In the genomic region with DNA sequence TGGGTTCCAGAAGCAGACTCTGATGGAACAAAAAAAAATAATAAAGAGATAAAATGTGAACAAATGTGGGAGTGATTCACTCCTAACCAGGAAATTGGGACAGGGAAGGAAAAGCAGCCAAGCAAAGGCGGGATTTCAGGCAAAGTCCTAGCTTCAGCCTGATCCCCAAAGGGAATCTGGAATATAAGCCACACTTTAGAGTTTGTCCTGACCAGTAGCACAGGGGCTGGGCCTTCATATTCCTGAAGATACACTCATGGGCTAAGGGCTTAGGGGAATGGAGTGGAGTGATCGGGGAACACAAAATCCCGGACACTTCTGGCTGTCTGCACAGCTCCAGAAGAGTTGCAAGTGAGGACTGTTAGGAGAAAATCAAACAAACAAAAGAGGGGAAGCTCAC, we compare ENCODE assay signal across 16 cellular contexts.
DNase-seq lines count a peak whose midpoint lies in the region; TF ChIP-seq lines count a peak whose summit lies in the region.
"Had no signal": no experiment of that assay in that cellular context is flagged by ENCODE, and none has a peak within 500 bp of the region (broad histone marks: within the 10 kb centered on the region; RNA-seq: fewer than 3 reads in every experiment).

No MANE protein-coding gene starts in this region.

- H3K79me2 ChIP-seq in osteoblast (ENCODE audit: insufficient read depth, low read length) = no peaks in the 10 kb centered on the region

- H2AFZ ChIP-seq in osteoblast (ENCODE audit: low read length) = peak overlapping the region; percentile 86

- no peak for TF ChIP-seq CTCF in fibroblast of villous mesenchyme (IDR thresholded peaks at IDR 0.05; ENCODE audit: insufficient read depth, low read depth, low read length)
- no peak for TF ChIP-seq CTCF in osteoblast (IDR thresholded peaks at IDR 0.05; ENCODE audit: extremely low read depth, low read depth, low read length)
- TF ChIP-seq CTCF in esophagus squamous epithelium (IDR thresholded peaks at IDR 0.05) = no peak
- no peak for TF ChIP-seq CTCF in GM20000 (IDR thresholded peaks at IDR 0.05; ENCODE audit: extremely low read depth, missing control alignments)

- H4K20me1 ChIP-seq in osteoblast (ENCODE audit: insufficient read depth, low read length) = no peaks in the 10 kb centered on the region

- no peak for TF ChIP-seq POLR2A in esophagus squamous epithelium (IDR thresholded peaks at IDR 0.05)

- no peaks in the 10 kb centered on the region for H3K27me3 ChIP-seq in osteoblast (ENCODE audit: insufficient read depth, low read length)
- no peaks in the 10 kb centered on the region for H3K27me3 ChIP-seq in esophagus squamous epithelium
- H3K27me3 ChIP-seq: thyroid gland had no signal

- peak overlapping the region; percentile 33; the same call in 1 of the 2 replicates for H3K27ac ChIP-seq in SK-N-MC
- H3K27ac ChIP-seq in osteoblast (ENCODE audit: low read depth, low read length) = peak overlapping the region; percentile 92
- H3K27ac ChIP-seq in esophagus squamous epithelium = peak overlapping the region in 2 of 4 donors; percentile 64 to 73

- H3K9me3 ChIP-seq in SK-N-MC (ENCODE audit: low read depth, low read length) (no peaks in the 10 kb centered on the region), osteoblast (ENCODE audit: low read depth, low read length) (no peaks in the 10 kb centered on the region), esophagus squamous epithelium (no peaks in the 10 kb centered on the region)
- H3K9me3 ChIP-seq: thyroid gland had no signal

- intact Hi-C loops in esophagus squamous epithelium (cut with DNase I) = loop anchor here (10.0 kb wide), 1 partner anchor 251 kb away; no protein-coding TSS in a partner anchor

- DNase-seq in AG20443 (ENCODE audit: low spot score) (peak; percentile 30), SK-N-MC (ENCODE audit: low read depth, low spot score) (no peak), fibroblast of villous mesenchyme (ENCODE audit: low read depth) (peak; percentile 42), osteoblast (ENCODE audit: insufficient read length, low spot score, missing footprints) (peak; percentile 44), DMS 273 treated with DMSO at 0.1 percent for 48 hours (lab: John Stamatoyannopoulos, UW) (no peak), esophagus squamous epithelium (lab: John Stamatoyannopoulos, UW) (no peak), GM20000 (ENCODE audit: low spot score) (no peak)
- DNase-seq in stimulated activated CD4-positive, alpha-beta T cell treated with anti-CD3 and anti-CD28 coated beads, Interleukin-4, amount 100 ng/mL, for 24 hours = no peak
- DNase-seq: activated CD4-positive, alpha-beta T cell treated with anti-CD3 and anti-CD28 coated beads, Interleukin-2, amount 50 U/mL, for 1 hour; amygdala; effector memory CD4-positive, alpha-beta T cell; head of caudate nucleus; left colon; NCI-H1417 treated with DMSO at 0.1 percent for 48 hours; NCI-H524; thyroid gland had no signal

- H3K4me2 ChIP-seq in osteoblast (ENCODE audit: insufficient read depth, low read length) = peak overlapping the region; percentile 40

- H3K4me1 ChIP-seq in osteoblast (ENCODE audit: insufficient read depth, low read length) (peaks cover 67% of the 10 kb centered on the region), esophagus squamous epithelium (peaks cover 0 to 23% (median 7%) of the 10 kb centered on the region in 3 donors)

- H3K36me3 ChIP-seq in SK-N-MC (ENCODE audit: insufficient read depth, low read length) (no peaks in the 10 kb centered on the region), osteoblast (ENCODE audit: insufficient read depth, low read length) (no peaks in the 10 kb centered on the region), esophagus squamous epithelium (no peaks in the 10 kb centered on the region)
- H3K36me3 ChIP-seq: thyroid gland had no signal

- H3K4me3 ChIP-seq in SK-N-MC = no peak overlapping the region
- no peak overlapping the region for H3K4me3 ChIP-seq in fibroblast of villous mesenchyme (ENCODE audit: low read depth, low read length)
- H3K4me3 ChIP-seq in osteoblast (ENCODE audit: insufficient read depth, low read length) = no peak overlapping the region
- H3K4me3 ChIP-seq in esophagus squamous epithelium = no peak overlapping the region
- H3K4me3 ChIP-seq: thyroid gland had no signal

- 77 to 86% methylated on average over 3 of the region's 3 CpGs for WGBS in esophagus squamous epithelium, 2 donors

- H3K9ac ChIP-seq in SK-N-MC (ENCODE audit: insufficient read length) = no peak overlapping the region

Comparison
In these comparisons a context has a peak if more than half of its experiments do, and no peak if none do; other contexts are left out.
1. DNase-seq: peak in AG20443 (single experiment), fibroblast of villous mesenchyme (single experiment) and osteoblast (single experiment); none in SK-N-MC (single experiment), DMS 273 treated with DMSO at 0.1 percent for 48 hours (single experiment), stimulated activated CD4-positive, alpha-beta T cell treated with anti-CD3 and anti-CD28 coated beads, Interleukin-4, amount 100 ng/mL, for 24 hours (single experiment), esophagus squamous epithelium (single experiment) and GM20000 (single experiment).